8 cellular contexts compared by ENCODE assay signal in genomic region chr15:72782274-72782992, GRCh38. TPM values are rescaled to one million over a fixed set of nuclear protein-coding genes. Genes with fewer than 3 reads are reported as not detected.
DNase-seq lines count a peak whose midpoint lies in the region; ATAC-seq, FAIRE-seq and TF ChIP-seq lines count a peak whose summit lies in the region.

No MANE protein-coding gene starts in this region.

- H3K9me3 ChIP-seq in SJCRH30 (replicated peaks) (no peaks in the 10 kb centered on the region), gastrocnemius medialis (no peaks in the 10 kb centered on the region)

- H3K27ac ChIP-seq in SJCRH30 = peak overlapping the region; percentile 68
- peak overlapping the region; percentile 94 to 96 (median 96) for H3K27ac ChIP-seq in gastrocnemius medialis

- H3K4me1 ChIP-seq in SJCRH30 (no peaks in the 10 kb centered on the region), gastrocnemius medialis (peaks cover 20 to 35% of the 10 kb centered on the region in 2 donors)

- TF ChIP-seq CTCF in fibroblast of mammary gland (conservative IDR thresholded peaks at IDR 0.05; ENCODE audit: control insufficient read depth, insufficient read depth, low read depth, low read length) = no peak
- no peak for TF ChIP-seq CTCF in gastrocnemius medialis (IDR thresholded peaks at IDR 0.05 in 4 of 5, conservative IDR thresholded peaks at IDR 0.05 in 1 of 5)

- in situ Hi-C loops in gastrocnemius medialis (cut with MboI; ENCODE audit: low sequenced_read_pairs in 4 of 4) = loop anchor here in 1 of 4 donors (25.0 kb wide), 1 partner anchor 455 kb away; no protein-coding TSS in a partner anchor

- peak; percentile 94 for FAIRE-seq in GM19239 (lab: Jason Lieb, UNC)

- ATAC-seq in gastrocnemius medialis (no peak), GM18511 (IDR thresholded peaks at IDR 0.05; ENCODE audit: unreplicated experiment) (no peak)

- H3K36me3 ChIP-seq in SJCRH30 (no peaks in the 10 kb centered on the region; the same call in 1 of the 2 replicates), gastrocnemius medialis (no peaks in the 10 kb centered on the region)

- peak overlapping the region; percentile 88 for H3K4me3 ChIP-seq in SJCRH30
- peak overlapping the region; percentile 74 for H3K4me3 ChIP-seq in fibroblast of mammary gland (ENCODE audit: control insufficient read depth, low read depth, low read length)
- peak overlapping the region; percentile 86 to 99 (median 94) for H3K4me3 ChIP-seq in gastrocnemius medialis

- no peaks in the 10 kb centered on the region for H3K27me3 ChIP-seq in SJCRH30
- H3K27me3 ChIP-seq in gastrocnemius medialis = no peaks in the 10 kb centered on the region

- no peak for TF ChIP-seq POLR2A in gastrocnemius medialis (IDR thresholded peaks at IDR 0.05)

- no peak for DNase-seq in GM19239 (ENCODE audit: insufficient read length, low spot score)
- DNase-seq in SJCRH30 = no peak
- peak; percentile 12 for DNase-seq in fibroblast of mammary gland (ENCODE audit: low read depth)
- DNase-seq in gastrocnemius medialis = no peak
- no peak for DNase-seq in activated effector memory CD4-positive, alpha-beta T cell treated with Interleukin-2 at 50 U/mL for 16 hours
- no peak for DNase-seq in midbrain (lab: John Stamatoyannopoulos, UW)
- DNase-seq in NCI-H2171 treated with DMSO at 0.1 percent for 48 hours (lab: John Stamatoyannopoulos, UW) = no peak

- intact Hi-C loops in gastrocnemius medialis (cut with DNase I; ENCODE audit: low total_unique reads) = loop anchor here (2.0 to 5.0 kb wide), 5 partner anchors 55 to 490 kb away; partner anchors contain the start of gene ARIH1

RNA-seq across cellular contexts. Expression of gene ADPGK, which starts 1.1 kb away (rescaled TPM):
- 57.0 and 58.2 TPM in 2 replicates for total RNA-seq in SJCRH30 (2014; rRNA removed; shearing (Covaris generic))
- 10 to 100 TPM; 13.4 to 23.2 (median 17.2) TPM for total RNA-seq in gastrocnemius medialis
